In genomic region chr10:79229081-79229541, GRCh38 we compare ENCODE assay signal across 16 cellular contexts.
DNase-seq lines count a peak whose midpoint lies in the region; ATAC-seq, FAIRE-seq and TF ChIP-seq lines count a peak whose summit lies in the region.
"Had no signal": no experiment of that assay in that cellular context is flagged by ENCODE, and none has a peak within 500 bp of the region (broad histone marks: within the 10 kb centered on the region; RNA-seq: fewer than 3 reads in every experiment).

No MANE protein-coding gene starts in this region.

- no peak for TF ChIP-seq EP300 in H1 (IDR thresholded peaks at IDR 0.05; ENCODE audit: borderline replicate concordance in 1 of 2, low read depth in 2 of 2, low read length in 2 of 2)

- no peak overlapping the region for H4K91ac ChIP-seq in H1 (replicated peaks; ENCODE audit: insufficient read length, low read length)
- H4K91ac ChIP-seq in trophoblast cell (ENCODE audit: low read depth, low read length), result no peak overlapping the region

- H3K27ac ChIP-seq in HUES48 (ENCODE audit: low read depth, low read length) (peak overlapping the region; percentile 9), H1 (ENCODE audit: low read depth, low read length) (no peak overlapping the region), trophoblast cell (ENCODE audit: low read depth, low read length) (peak overlapping the region; percentile 88), PC-3 (ENCODE audit: low read length) (no peak overlapping the region), osteoblast (ENCODE audit: low read depth, low read length) (no peak overlapping the region)

- TF ChIP-seq RAD21 in H1 (IDR thresholded peaks at IDR 0.05 in 1 of 2, conservative IDR thresholded peaks at IDR 0.05 in 1 of 2; ENCODE audit: low read depth in 2 of 2, low read length in 2 of 2), result no peak

- no peaks in the 10 kb centered on the region; the same call in 1 of the 2 replicates for H3K23me2 ChIP-seq in H1 (ENCODE audit: low read depth, low read length)

- no peak overlapping the region for H2BK15ac ChIP-seq in H1 (ENCODE audit: low read length)

- TF ChIP-seq CTCF in H1 (IDR thresholded peaks at IDR 0.05; ENCODE audit: control extremely low read depth in 1 of 3, insufficient read depth in 1 of 3, low read depth in 1 of 3, low read length in 3 of 3) (no peak), PC-3 (conservative IDR thresholded peaks at IDR 0.05; ENCODE audit: low read depth, low read length) (no peak), osteoblast (IDR thresholded peaks at IDR 0.05; ENCODE audit: extremely low read depth, low read depth, low read length) (no peak)

- H2BK12ac ChIP-seq in H1 (ENCODE audit: low read depth, low read length), result 0 out of 2 replicates have a peak overlapping the region, but pooled peaks have one; percentile 17
- no peak overlapping the region for H2BK12ac ChIP-seq in trophoblast cell (ENCODE audit: low read length)

- FAIRE-seq in H1 (lab: Jason Lieb, UNC), result no peak
- FAIRE-seq: astrocyte, D721Med, endometrium had no signal

- H2AFZ ChIP-seq in H1 (ENCODE audit: low read length) (no peak overlapping the region), trophoblast cell (ENCODE audit: insufficient read depth, low read length, poor library complexity) (no peak overlapping the region), PC-3 (ENCODE audit: low read length) (no peak overlapping the region), osteoblast (ENCODE audit: low read length) (no peak overlapping the region)

- H3K4me2 ChIP-seq in H1 (ENCODE audit: insufficient read depth in 1 of 2, low read depth in 2 of 2, low read length in 2 of 2), result 0 out of 4 replicates have a peak overlapping the region, but pooled peaks of 1 of the 2 experiments have one; percentile 15
- H3K4me2 ChIP-seq in trophoblast cell (ENCODE audit: low read length), result no peak overlapping the region
- no peak overlapping the region for H3K4me2 ChIP-seq in PC-3 (ENCODE audit: low read length)
- H3K4me2 ChIP-seq in osteoblast (ENCODE audit: insufficient read depth, low read length), result no peak overlapping the region

- no peaks in the 10 kb centered on the region for H3K79me2 ChIP-seq in H1 (ENCODE audit: control insufficient read depth in 1 of 2, insufficient read depth in 2 of 2, low read length in 2 of 2)
- peaks cover 9% of the 10 kb centered on the region for H3K79me2 ChIP-seq in trophoblast cell (ENCODE audit: control insufficient read depth, insufficient read depth, low read length, poor library complexity)
- no peaks in the 10 kb centered on the region for H3K79me2 ChIP-seq in PC-3 (ENCODE audit: low read length)
- peaks cover 20% of the 10 kb centered on the region for H3K79me2 ChIP-seq in osteoblast (ENCODE audit: insufficient read depth, low read length)

- H3K18ac ChIP-seq in H1 (ENCODE audit: extremely low read depth, low read length) (no peak overlapping the region), trophoblast cell (ENCODE audit: low read length) (no peak overlapping the region)

- no peak overlapping the region for H3K14ac ChIP-seq in H1 (ENCODE audit: insufficient read length)
- H3K14ac ChIP-seq in trophoblast cell (ENCODE audit: low read length), result no peak overlapping the region

- BruUV-seq in PC-3 (replicated peaks; lab: Mats Ljungman, UMichigan), result no TSS peak

- no peak overlapping the region for H3K9ac ChIP-seq in HUES48 (ENCODE audit: low read depth, low read length)
- no peak overlapping the region for H3K9ac ChIP-seq in H1 (replicated peaks in 1 of 4; ENCODE audit: extremely low read depth in 1 of 4, low read depth in 3 of 4, low read length in 3 of 4)
- H3K9ac ChIP-seq in trophoblast cell (ENCODE audit: low read length), result no peak overlapping the region
- no peak overlapping the region for H3K9ac ChIP-seq in PC-3 (ENCODE audit: low read length)

- no peak overlapping the region for H3K56ac ChIP-seq in H1 (replicated peaks; ENCODE audit: insufficient read length, low read depth, low read length)

- H4K20me1 ChIP-seq in H1 (replicated peaks in 1 of 2; ENCODE audit: control insufficient read depth in 1 of 2, insufficient read depth in 2 of 2, low read length in 2 of 2) (peaks cover 2 to 4% of the 10 kb centered on the region in 2 experiments), PC-3 (ENCODE audit: low read length) (no peaks in the 10 kb centered on the region), osteoblast (ENCODE audit: insufficient read depth, low read length) (peaks cover 72% of the 10 kb centered on the region)

- H3K4me1 ChIP-seq in HUES48 (ENCODE audit: control insufficient read depth, insufficient read depth, low read length) (peaks cover 22% of the 10 kb centered on the region), H1 (replicated peaks in 1 of 4; ENCODE audit: control insufficient read depth in 3 of 4, insufficient read depth in 4 of 4, low read length in 3 of 4) (peaks cover 8 to 26% (median 17%) of the 10 kb centered on the region in 4 experiments), trophoblast cell (ENCODE audit: control insufficient read depth in 1 of 2, insufficient read depth in 2 of 2, low read length in 2 of 2) (peaks cover 45 to 58% of the 10 kb centered on the region in 2 experiments), PC-3 (ENCODE audit: insufficient read depth, low read length) (peaks cover 8% of the 10 kb centered on the region), osteoblast (ENCODE audit: insufficient read depth, low read length) (peaks cover 5% of the 10 kb centered on the region)

- H4K8ac ChIP-seq in H1 (ENCODE audit: extremely low read depth, insufficient read depth, low read length) (no peak overlapping the region), trophoblast cell (ENCODE audit: low read depth, low read length) (no peak overlapping the region)

- peak overlapping the region; percentile 39; the same call in 1 of the 2 replicates for H2BK5ac ChIP-seq in H1 (ENCODE audit: low read depth, low read length)
- H2BK5ac ChIP-seq in trophoblast cell (ENCODE audit: low read depth, low read length, poor library complexity), result peak overlapping the region; percentile 22

- H3K4ac ChIP-seq in H1 (replicated peaks; ENCODE audit: insufficient read length, low read depth, low read length), result no peak overlapping the region
- no peak overlapping the region for H3K4ac ChIP-seq in trophoblast cell (ENCODE audit: low read depth, low read length)

- H2BK120ac ChIP-seq in H1 (replicated peaks; ENCODE audit: low read depth, low read length) (no peak overlapping the region), trophoblast cell (ENCODE audit: insufficient read depth, low read length, poor library complexity) (no peak overlapping the region)

- peaks cover 4% of the 10 kb centered on the region; the same call in 1 of the 2 replicates for H3K79me1 ChIP-seq in H1 (ENCODE audit: low read depth, low read length)
- H3K79me1 ChIP-seq in trophoblast cell (ENCODE audit: low read length), result peaks cover 42% of the 10 kb centered on the region

- no peak for TF ChIP-seq POLR2A in H1 (IDR thresholded peaks at IDR 0.05; ENCODE audit: control extremely low read depth in 1 of 2, low read depth in 2 of 2, low read length in 2 of 2)

- H4K12ac ChIP-seq in trophoblast cell (ENCODE audit: low read depth, low read length), result no peak overlapping the region

- no peaks in the 10 kb centered on the region for H3F3A ChIP-seq in PC-3 (ENCODE audit: low read length, unreplicated experiment)

- no peak overlapping the region for H2BK20ac ChIP-seq in H1 (ENCODE audit: low read length)

- no peaks in the 10 kb centered on the region for H3K9me2 ChIP-seq in PC-3 (replicated peaks; ENCODE audit: low read length)

- POLR2A ChIA-PET in H1 (lab: Charles Lee; ENCODE audit: partially characterized antibody) (interaction anchor here (0.8 to 2.2 kb wide), 5 partner anchors 8 to 14 kb away, joined by 3 to 12 read pairs (median 7); no protein-coding TSS in a partner anchor), PC-3 (lab: Charles Lee; ENCODE audit: unreplicated experiment) (no interaction called here)

- H3K4me3 ChIP-seq in HUES48 (ENCODE audit: low read depth, low read length) (no peak overlapping the region), H1 (ENCODE audit: extremely low read depth in 1 of 4, insufficient read depth in 2 of 4, low read depth in 3 of 4, low read length in 4 of 4) (no peak overlapping the region), trophoblast cell (ENCODE audit: low read depth, low read length) (no peak overlapping the region), PC-3 (ENCODE audit: low read length) (no peak overlapping the region), osteoblast (ENCODE audit: insufficient read depth, low read length) (no peak overlapping the region)
- H3K4me3 ChIP-seq: MG63 had no signal

- H3K9me3 ChIP-seq in HUES48 (ENCODE audit: control insufficient read depth, insufficient read depth, low read length) (no peaks in the 10 kb centered on the region), H1 (ENCODE audit: insufficient read depth in 2 of 2, low read depth in 1 of 2, low read length in 1 of 2) (no peaks in the 10 kb centered on the region), trophoblast cell (ENCODE audit: insufficient read depth, low read depth, low read length) (no peaks in the 10 kb centered on the region), PC-3 (ENCODE audit: low read length) (no peaks in the 10 kb centered on the region), osteoblast (ENCODE audit: low read depth, low read length) (no peaks in the 10 kb centered on the region)
- H3K9me3 ChIP-seq: MG63 had no signal

- ATAC-seq in PC-3, result no peak
- ATAC-seq in Right ventricle myocardium inferior, result no peak
- ATAC-seq in Right ventricle myocardium superior (ENCODE audit: poor library complexity), result no peak
- ATAC-seq: activated T-cell treated with anti-CD3 and anti-CD28 coated beads, Interleukin-2, amount 50 U/mL, for 4 hours; naive thymus-derived CD8-positive, alpha-beta T cell had no signal

- H2AK5ac ChIP-seq in H1 (ENCODE audit: low read depth, low read length), result no peak overlapping the region
- H2AK5ac ChIP-seq in trophoblast cell (ENCODE audit: low read length), result no peak overlapping the region

- 77% methylated on average over 5 of the region's 5 CpGs; no CpG with 5 or more reads in 1 of the 2 experiments for WGBS in H1 (ENCODE audit: extremely low coverage in 1 of 2, insufficient coverage in 1 of 2, insufficient read length in 1 of 2, insufficient replicate concordance in 2 of 2, low coverage in 1 of 2, low lambda C conversion rate in 2 of 2, missing lambda C conversion rate in 1 of 2), 2 experiments
- no CpG with 5 or more reads among the region's 5 CpGs for WGBS in trophoblast cell (ENCODE audit: extremely low coverage, insufficient coverage, insufficient read length)

- H3K27me3 ChIP-seq in HUES48 (ENCODE audit: control insufficient read depth, insufficient read depth, low read length), result peaks cover 2% of the 10 kb centered on the region
- peaks cover 0 to 5% (median 1%) of the 10 kb centered on the region in 4 experiments; a peak in 3 of 7 replicates for H3K27me3 ChIP-seq in H1 (replicated peaks in 1 of 4; ENCODE audit: control insufficient read depth in 3 of 4, extremely low read depth in 1 of 4, insufficient read depth in 3 of 4, low read length in 3 of 4)
- H3K27me3 ChIP-seq in trophoblast cell (ENCODE audit: insufficient read depth, low read length), result no peaks in the 10 kb centered on the region
- no peaks in the 10 kb centered on the region for H3K27me3 ChIP-seq in PC-3 (ENCODE audit: low read length)
- H3K27me3 ChIP-seq in osteoblast (ENCODE audit: insufficient read depth, low read length), result no peaks in the 10 kb centered on the region
- H3K27me3 ChIP-seq: MG63 had no signal

- CTCF ChIA-PET in H1 (lab: Charles Lee; ENCODE audit: partially characterized antibody) (interaction anchor here (0.6 to 2.3 kb wide), 7 partner anchors 8 to 969 kb away, joined by 3 to 8 read pairs (median 4); no protein-coding TSS in a partner anchor), PC-3 (lab: Charles Lee) (no interaction called here)

- peaks cover 5% of the 10 kb centered on the region; the same call in 1 of the 2 replicates for H3K36me3 ChIP-seq in HUES48 (ENCODE audit: control insufficient read depth, insufficient read depth, low read length)
- H3K36me3 ChIP-seq in H1 (ENCODE audit: control insufficient read depth in 2 of 4, insufficient read depth in 4 of 4, low read length in 3 of 4), result peaks cover 0 to 2% (median 0%) of the 10 kb centered on the region in 4 experiments; a peak in 1 of 8 replicates
- H3K36me3 ChIP-seq in trophoblast cell (ENCODE audit: control insufficient read depth in 1 of 2, insufficient read depth in 2 of 2, low read length in 2 of 2), result peaks cover 29 to 36% of the 10 kb centered on the region in 2 experiments
- peaks cover 13% of the 10 kb centered on the region; the same call in 1 of the 2 replicates for H3K36me3 ChIP-seq in PC-3 (ENCODE audit: low read depth, low read length)
- peaks cover 78% of the 10 kb centered on the region for H3K36me3 ChIP-seq in osteoblast (ENCODE audit: insufficient read depth, low read length)

- DNase-seq in NCI-H524 (lab: John Stamatoyannopoulos, UW) (peak; percentile 51 to 88), H1 (ENCODE audit: low read depth in 1 of 2, low spot score in 2 of 2) (no peak), trophoblast cell (peak; percentile 69 to 72), PC-3 (no peak), osteoblast (ENCODE audit: insufficient read length, low spot score, missing footprints) (no peak), Right ventricle myocardium inferior (ENCODE audit: missing footprints) (no peak), Right ventricle myocardium superior (no peak)
- DNase-seq: activated T-cell treated with anti-CD3 and anti-CD28 coated beads, Interleukin-2, amount 50 U/mL, for 4 hours; MG63; naive thymus-derived CD8-positive, alpha-beta T cell; SHP77 treated with DMSO at 0.1 percent for 48 hours; stimulated activated CD4-positive, alpha-beta T cell treated with anti-CD3 and anti-CD28 coated beads, Interleukin-12 subunit alpha, Interleukin-12 subunit beta, amount 100 ng/mL, for 4 hours had no signal

- no peak overlapping the region for H4K5ac ChIP-seq in H1 (ENCODE audit: insufficient read length, low read depth, low read length)

- intact Hi-C loops in PC-3 (cut with micrococcal nuclease) (no loop called here), Right ventricle myocardium inferior (cut with DNase I) (no loop called here), Right ventricle myocardium superior (cut with DNase I) (no loop called here)

- H3K23ac ChIP-seq in H1 (ENCODE audit: insufficient read length), result no peak overlapping the region
- H3K23ac ChIP-seq in trophoblast cell (ENCODE audit: low read length), result no peak overlapping the region

Comparison
In these comparisons a context has a peak if more than half of its experiments do, and no peak if none do; other contexts are left out.
1. H3K27ac ChIP-seq: peak in HUES48 (single experiment) and trophoblast cell (single experiment); none in H1 (single experiment), PC-3 (single experiment) and osteoblast (single experiment).
2. DNase-seq: peak in NCI-H524 (2 of 2) and trophoblast cell (2 of 2); none in H1 (0 of 2), PC-3 (single experiment), osteoblast (single experiment), Right ventricle myocardium inferior (single experiment) and Right ventricle myocardium superior (single experiment).